ENCODE assay signal across 8 cellular contexts in genomic region chr3:88113311-88114162, GRCh38.
A peak's percentile ranks its signal among the peaks of the same experiment; 100 is the strongest.
DNase-seq lines count a peak whose midpoint lies in the region; ATAC-seq and TF ChIP-seq lines count a peak whose summit lies in the region.

No MANE protein-coding gene starts in this region.

- no peaks in the 10 kb centered on the region for H3K27me3 ChIP-seq in iPS DF 6.9 (ENCODE audit: control insufficient read depth, insufficient read depth, low read length)

- DNase-seq in 8988T, result peak; percentile 14
- DNase-seq in NAMALWA (ENCODE audit: low spot score), result peak; percentile 73
- peak; percentile 44 for DNase-seq in T follicular helper cell (ENCODE audit: low read depth)
- peak; percentile 75 for DNase-seq in astrocyte of the spinal cord (ENCODE audit: low read depth, low spot score)
- peak; percentile 43 for DNase-seq in iPS DF 6.9 (ENCODE audit: low read depth, low spot score)
- DNase-seq in stimulated activated CD4-positive, alpha-beta T cell treated with anti-CD3 and anti-CD28 coated beads, Interleukin-12 subunit alpha, Interleukin-12 subunit beta, amount 100 ng/mL, for 24 hours (ENCODE audit: low read depth in 2 of 2), result peak; percentile 15 to 33

- H3K4me3 ChIP-seq in astrocyte of the spinal cord (ENCODE audit: low read depth, low read length) (no peak overlapping the region), iPS DF 6.9 (ENCODE audit: low read length) (no peak overlapping the region)

- peak; percentile 52 for TF ChIP-seq CTCF in GM12874 (IDR thresholded peaks at IDR 0.05; ENCODE audit: insufficient read depth, low read depth, low read length)
- TF ChIP-seq CTCF in astrocyte of the spinal cord (IDR thresholded peaks at IDR 0.05; ENCODE audit: low read depth, low read length), result peak; percentile 74

- WGBS in iPS DF 6.9 (ENCODE audit: insufficient coverage, insufficient read length), result no CpG with 5 or more reads among the region's 5 CpGs

- no peak overlapping the region for H3K27ac ChIP-seq in iPS DF 6.9 (ENCODE audit: low read length)

- no peaks in the 10 kb centered on the region for H3K4me1 ChIP-seq in iPS DF 6.9 (ENCODE audit: control insufficient read depth, insufficient read depth, low read length)

- peak; percentile 91 for ATAC-seq in HG02623 (IDR thresholded peaks at IDR 0.05; ENCODE audit: unreplicated experiment)

- in situ Hi-C loops in astrocyte of the spinal cord (cut with HindIII; ENCODE audit: low sequenced_read_pairs), result no loop called here

- no peaks in the 10 kb centered on the region for H3K9me3 ChIP-seq in iPS DF 6.9 (ENCODE audit: control insufficient read depth, insufficient read depth, low read length)

- no peaks in the 10 kb centered on the region for H3K36me3 ChIP-seq in iPS DF 6.9 (ENCODE audit: control insufficient read depth, insufficient read depth, low read length)

Comparison
In these comparisons a context has a peak if more than half of its experiments do, and no peak if none do; other contexts are left out.
1. DNase-seq: peak in every context shown above with its lines; median percentile 75 in astrocyte of the spinal cord; 73 in NAMALWA; 44 in T follicular helper cell; 43 in iPS DF 6.9; 24 in stimulated activated CD4-positive, alpha-beta T cell treated with anti-CD3 and anti-CD28 coated beads, Interleukin-12 subunit alpha, Interleukin-12 subunit beta, amount 100 ng/mL, for 24 hours; 14 in 8988T.